27 cellular contexts compared by ENCODE assay signal in genomic region chr7:106354822-106355221, GRCh38.
"Had no signal": no experiment of that assay in that cellular context is flagged by ENCODE, and none has a peak within 500 bp of the region (broad histone marks: within the 10 kb centered on the region; RNA-seq: fewer than 3 reads in every experiment).

No MANE protein-coding gene starts in this region.

- H3K4me3 Mint-ChIP-seq: activated CD4-positive, alpha-beta T cell treated with anti-CD3 and anti-CD28 coated beads for 36 hours; activated CD8-positive, alpha-beta T cell treated with anti-CD3 and anti-CD28 coated beads for 36 hours; activated naive CD4-positive, alpha-beta T cell treated with anti-CD3 and anti-CD28 coated beads, Interleukin-2, amount 10 ng/mL, durations not matched to agents 7 days and 5 days; activated naive CD8-positive, alpha-beta T cell treated with anti-CD3 and anti-CD28 coated beads, Interleukin-2, amount 10 ng/mL, durations not matched to agents 7 days and 5 days; activated T-cell treated with anti-CD3 and anti-CD28 coated beads, Interleukin-2, amount 50 U/mL, for 72 hours had no signal

- H3K36me3 ChIP-seq: breast epithelium, MG63 had no signal

- H3K4me1 Mint-ChIP-seq: activated naive CD4-positive, alpha-beta T cell treated with anti-CD3 and anti-CD28 coated beads, Interleukin-2, amount 10 ng/mL, durations not matched to agents 7 days and 5 days; activated naive CD8-positive, alpha-beta T cell treated with anti-CD3 and anti-CD28 coated beads, Interleukin-2, amount 10 ng/mL, durations not matched to agents 7 days and 5 days had no signal

- H3K4me2 ChIP-seq: SK-N-SH had no signal

- H3K9me3 ChIP-seq: MG63, SK-N-SH had no signal

- DNase-seq: activated CD4-positive, alpha-beta T cell treated with anti-CD3 and anti-CD28 coated beads for 36 hours; activated CD8-positive, alpha-beta memory T cell treated with anti-CD3 and anti-CD28 coated beads, Interleukin-2, amount 50 U/mL, for 4 hours; activated CD8-positive, alpha-beta T cell treated with anti-CD3 and anti-CD28 coated beads for 36 hours; activated gamma-delta T cell treated with Interleukin-2 at 50 U/mL for 16 hours; activated naive CD4-positive, alpha-beta T cell treated with anti-CD3 and anti-CD28 coated beads, Interleukin-2, amount 10 ng/mL, durations not matched to agents 7 days and 5 days; activated naive CD8-positive, alpha-beta T cell treated with anti-CD3 and anti-CD28 coated beads, Interleukin-2, amount 10 ng/mL, durations not matched to agents 7 days and 5 days; activated T-cell treated with anti-CD3 and anti-CD28 coated beads, Interleukin-2, amount 50 U/mL, for 72 hours; aorta; caudate nucleus; MG63; MV-4-11; NCI-H1092 treated with DMSO at 0.1 percent for 48 hours; NCI-H1417 treated with DMSO at 0.1 percent for 48 hours; NCI-H1694; NCI-H2029; NCI-H2107; NCI-H2171 treated with DMSO at 0.1 percent for 48 hours; NCI-H226; NCI-H526; NCI-H774; NK-92 treated with Interleukin-12 subunit alpha and Interleukin-12 subunit beta, amount 100 ng/mL, for 24 hours; SHP77 treated with DMSO at 0.1 percent for 48 hours; SK-N-SH; T-helper 1 cell had no signal

- H3K36me3 Mint-ChIP-seq: activated naive CD4-positive, alpha-beta T cell treated with anti-CD3 and anti-CD28 coated beads, Interleukin-2, amount 10 ng/mL, durations not matched to agents 7 days and 5 days had no signal

- H3K4me1 ChIP-seq: breast epithelium had no signal

- H3K9ac ChIP-seq: SK-N-SH had no signal

- H3K27ac Mint-ChIP-seq: activated CD4-positive, alpha-beta T cell treated with anti-CD3 and anti-CD28 coated beads for 36 hours; activated CD8-positive, alpha-beta T cell treated with anti-CD3 and anti-CD28 coated beads for 36 hours; activated naive CD4-positive, alpha-beta T cell treated with anti-CD3 and anti-CD28 coated beads, Interleukin-2, amount 10 ng/mL, durations not matched to agents 7 days and 5 days; activated naive CD8-positive, alpha-beta T cell treated with anti-CD3 and anti-CD28 coated beads, Interleukin-2, amount 10 ng/mL, durations not matched to agents 7 days and 5 days; activated T-cell treated with anti-CD3 and anti-CD28 coated beads, Interleukin-2, amount 50 U/mL, for 72 hours; activated T-helper 2 cell treated with anti-CD3 and anti-CD28 coated beads, Interferon-gamma antibody, Interleukin-2, Interleukin-4, amounts not matched to agents 10 μg/mL and 5 μg/mL and 100 μg/mL, durations not matched to agents 14 hours and 24 hours and 36 hours had no signal

- H3K4me3 ChIP-seq: breast epithelium, MG63 had no signal

- H3K27me3 ChIP-seq: breast epithelium, MG63 had no signal

- H3K27ac ChIP-seq: breast epithelium, VCaP had no signal

- ATAC-seq: activated CD4-positive, alpha-beta T cell treated with anti-CD3 and anti-CD28 coated beads for 36 hours; activated CD8-positive, alpha-beta T cell treated with anti-CD3 and anti-CD28 coated beads for 36 hours; activated T-cell treated with anti-CD3 and anti-CD28 coated beads, Interleukin-2, amount 50 U/mL, for 72 hours had no signal
